In genomic region chr5:57719216-57719615, GRCh38 we compare ENCODE assay signal across 16 cellular contexts.
DNase-seq lines count a peak whose midpoint lies in the region; ATAC-seq, FAIRE-seq and TF ChIP-seq lines count a peak whose summit lies in the region.
"Had no signal": no experiment of that assay in that cellular context is flagged by ENCODE, and none has a peak within 500 bp of the region (broad histone marks: within the 10 kb centered on the region; RNA-seq: fewer than 3 reads in every experiment).

No MANE protein-coding gene starts in this region.

- no peak overlapping the region for H3K9ac ChIP-seq in adipocyte (ENCODE audit: low read length)

- no peaks in the 10 kb centered on the region for H3K36me3 ChIP-seq in adipocyte (ENCODE audit: control insufficient read depth, insufficient read depth, low read length, severe bottlenecking)
- H3K36me3 ChIP-seq: BE2C had no signal

- H3K4me1 ChIP-seq in A549 = peaks cover 33% of the 10 kb centered on the region
- H3K4me1 ChIP-seq in adipocyte (ENCODE audit: control insufficient read depth, insufficient read depth, low read length) = peaks cover 33% of the 10 kb centered on the region
- H3K4me1 ChIP-seq: BE2C had no signal

- peak overlapping the region; percentile 60 to 84; a peak in 5 of 6 replicates for H3K27ac ChIP-seq in A549

- no peak for TF ChIP-seq EP300 in A549 (IDR thresholded peaks at IDR 0.05)

- POLR2A ChIA-PET in A549 (lab: Yijun Ruan, JAX) = no interaction called here

- CTCF ChIA-PET in A549 (lab: Yijun Ruan, JAX) = no interaction called here

- TF ChIP-seq POLR2A in A549 (IDR thresholded peaks at IDR 0.05; ENCODE audit: low read length) = no peak

- no peak for TF ChIP-seq RAD21 in A549 (conservative IDR thresholded peaks at IDR 0.05 in 1 of 2, IDR thresholded peaks at IDR 0.05 in 1 of 2)

- no peak overlapping the region for H3K4me3 ChIP-seq in A549
- no peak overlapping the region for H3K4me3 ChIP-seq in adipocyte (ENCODE audit: low read length)

- FAIRE-seq in A549 (lab: Jason Lieb, UNC) = peak; percentile 13
- FAIRE-seq: HepG2, HTR-8/SVneo had no signal

- no peaks in the 10 kb centered on the region for H3K27me3 ChIP-seq in adipocyte (replicated peaks; ENCODE audit: control insufficient read depth, insufficient read depth, low read length)
- H3K27me3 ChIP-seq: BE2C had no signal

- no peak for TF ChIP-seq CTCF in A549 (IDR thresholded peaks at IDR 0.05)

- 93% methylated on average over 1 of the region's 1 CpG for WGBS in A549 (ENCODE audit: missing lambda C conversion rate)

- ATAC-seq in A549 = no peak
- ATAC-seq in HG02642 (IDR thresholded peaks at IDR 0.05; ENCODE audit: poor library complexity, unreplicated experiment) = no peak
- ATAC-seq in GM19395 (IDR thresholded peaks at IDR 0.05; ENCODE audit: unreplicated experiment) = no peak
- ATAC-seq in HG03520 (IDR thresholded peaks at IDR 0.05; ENCODE audit: unreplicated experiment) = no peak
- ATAC-seq: HepG2 had no signal

- H3K9me3 ChIP-seq in A549 (no peaks in the 10 kb centered on the region), adipocyte (ENCODE audit: control insufficient read depth, low read length) (no peaks in the 10 kb centered on the region)
- H3K9me3 ChIP-seq: BE2C, Caco-2 had no signal

- no peak overlapping the region; the same call in 2 of the 3 replicates for H3K4me2 ChIP-seq in A549

- DNase-seq in A549 (ENCODE audit: low read depth in 1 of 2, low spot score in 1 of 2) (no peak), EH (ENCODE audit: low read depth) (peak; percentile 70), adipocyte (ENCODE audit: low read depth) (peak; percentile 52), foreskin melanocyte (peak; percentile 81), activated T-cell treated with anti-CD3 and anti-CD28 coated beads for 4 hours (no peak)
- DNase-seq: 8988T; BE2C; Caco-2; CD8-positive, alpha-beta memory T cell; DND-41; HCEC 1CT had no signal

TF ChIP-seq in A549, 52 proteins besides CTCF, POLR2A, EP300 and RAD21:
- no peak for TF ChIP-seq BHLHE40 (IDR thresholded peaks at IDR 0.05; ENCODE audit: low read depth, low read length)
- no peak for TF ChIP-seq FOSL2 (IDR thresholded peaks at IDR 0.05)
- TF ChIP-seq FOSL2 (CRISPR knock-in tag; IDR thresholded peaks at IDR 0.05) = no peak
- TF ChIP-seq ZNF302 (CRISPR knock-in tag; IDR thresholded peaks at IDR 0.05) = no peak
- TF ChIP-seq HMGXB4 (CRISPR knock-in tag; IDR thresholded peaks at IDR 0.05; ENCODE audit: borderline replicate concordance) = no peak
- TF ChIP-seq GATA3 (IDR thresholded peaks at IDR 0.05; ENCODE audit: borderline replicate concordance) = no peak

Comparison
In these comparisons a context has a peak if more than half of its experiments do, and no peak if none do; other contexts are left out.
1. DNase-seq: peak in EH (single experiment), adipocyte (single experiment) and foreskin melanocyte (single experiment); none in A549 (0 of 2) and activated T-cell treated with anti-CD3 and anti-CD28 coated beads for 4 hours (single experiment).